In genomic region chr10:26738354-26738753, GRCh38 we compare ENCODE assay signal across 13 cellular contexts. TPM values are rescaled to one million over a fixed set of nuclear protein-coding genes. Genes with fewer than 3 reads are reported as not detected.
DNase-seq lines count a peak whose midpoint lies in the region; TF ChIP-seq lines count a peak whose summit lies in the region.
"Had no signal": no experiment of that assay in that cellular context is flagged by ENCODE, and none has a peak within 500 bp of the region (broad histone marks: within the 10 kb centered on the region; RNA-seq: fewer than 3 reads in every experiment).

No MANE protein-coding gene starts in this region.

- H3K27me3 ChIP-seq in SU-DHL-6 (ENCODE audit: low read length), result no peaks in the 10 kb centered on the region
- H3K27me3 ChIP-seq in effector memory CD4-positive, alpha-beta T cell (replicated peaks; ENCODE audit: control insufficient read depth, insufficient read depth, low read length, poor library complexity, severe bottlenecking), result no peaks in the 10 kb centered on the region
- no peaks in the 10 kb centered on the region for H3K27me3 ChIP-seq in neutrophil
- H3K27me3 ChIP-seq in tibial artery, result no peaks in the 10 kb centered on the region
- H3K27me3 ChIP-seq: heart left ventricle, pancreas had no signal

- H3K9ac ChIP-seq in SU-DHL-6 (ENCODE audit: low read length), result peak overlapping the region; percentile 20; the same call in 1 of the 2 replicates

- no peak overlapping the region for H2AFZ ChIP-seq in SU-DHL-6 (ENCODE audit: low read depth, low read length, severe bottlenecking)

- intact Hi-C loops in tibial artery (cut with DNase I; ENCODE audit: low total_unique reads), result no loop called here

- H3K9me3 ChIP-seq in SU-DHL-6 (ENCODE audit: insufficient read depth, low read length) (no peaks in the 10 kb centered on the region), neutrophil (no peaks in the 10 kb centered on the region), tibial artery (no peaks in the 10 kb centered on the region)
- H3K9me3 ChIP-seq in effector memory CD4-positive, alpha-beta T cell (ENCODE audit: control insufficient read depth, low read length), result no peaks in the 10 kb centered on the region
- H3K9me3 ChIP-seq: heart left ventricle, lower lobe of right lung, pancreas had no signal

- H3K36me3 ChIP-seq in SU-DHL-6 (ENCODE audit: low read length) (peaks cover 7% of the 10 kb centered on the region; the same call in 1 of the 2 replicates), neutrophil (peaks cover 31% of the 10 kb centered on the region), tibial artery (peaks cover 9 to 41% (median 30%) of the 10 kb centered on the region in 3 donors)
- H3K36me3 ChIP-seq in effector memory CD4-positive, alpha-beta T cell (ENCODE audit: control insufficient read depth, insufficient read depth, low read length), result peaks cover 8% of the 10 kb centered on the region

- no peak for TF ChIP-seq CTCF in SU-DHL-6 (IDR thresholded peaks at IDR 0.05; ENCODE audit: insufficient read depth, low read length, poor library complexity, severe bottlenecking)
- no peak for TF ChIP-seq CTCF in neutrophil (IDR thresholded peaks at IDR 0.05)
- TF ChIP-seq CTCF in tibial artery (IDR thresholded peaks at IDR 0.05), result no peak
- TF ChIP-seq CTCF in foreskin fibroblast (IDR thresholded peaks at IDR 0.05; ENCODE audit: low read depth, low read length), result no peak

- H3K27ac ChIP-seq in SU-DHL-6 (ENCODE audit: low read depth, low read length) (peak overlapping the region; percentile 88), neutrophil (peak overlapping the region; percentile 38), tibial artery (no peak overlapping the region)
- peak overlapping the region; percentile 28 for H3K27ac ChIP-seq in effector memory CD4-positive, alpha-beta T cell (ENCODE audit: insufficient read depth, low read length, poor library complexity, severe bottlenecking)

- peaks cover 59% of the 10 kb centered on the region for H3K36me3 Mint-ChIP-seq in activated CD4-positive, alpha-beta T cell treated with anti-CD3 and anti-CD28 coated beads, Interleukin-2, amount 10 ng/mL, durations not matched to agents 7 days and 5 days (ENCODE audit: low read depth)

- CTCF ChIA-PET in activated CD4-positive, alpha-beta T cell treated with anti-CD3 and anti-CD28 coated beads, Interleukin-2, amount 10 ng/mL, durations not matched to agents 7 days and 5 days (lab: Charles Lee), result no interaction called here

- DNase-seq in activated CD4-positive, alpha-beta T cell treated with anti-CD3 and anti-CD28 coated beads, Interleukin-2, amount 10 ng/mL, durations not matched to agents 7 days and 5 days, result no peak
- no peak for DNase-seq in activated CD4-positive, alpha-beta T cell treated with anti-CD3 and anti-CD28 coated beads for 1 hour
- DNase-seq in effector memory CD4-positive, alpha-beta T cell, result no peak
- DNase-seq in tibial artery (no peak), foreskin fibroblast (no peak)
- DNase-seq in activated CD8-positive, alpha-beta memory T cell treated with anti-CD3 and anti-CD28 coated beads, Interleukin-2, amount 50 U/mL, for 4 hours, result no peak
- DNase-seq: effector CD8-positive, alpha-beta T cell; heart left ventricle; lower lobe of right lung; NCI-H1436 treated with DMSO at 0.1 percent for 48 hours had no signal

- POLR2A ChIA-PET in activated CD4-positive, alpha-beta T cell treated with anti-CD3 and anti-CD28 coated beads, Interleukin-2, amount 10 ng/mL, durations not matched to agents 7 days and 5 days (lab: Charles Lee), result no interaction called here

- no peaks in the 10 kb centered on the region for H3K9me2 ChIP-seq in SU-DHL-6 (replicated peaks; ENCODE audit: insufficient read depth, low read length)

- no peaks in the 10 kb centered on the region for H3K79me2 ChIP-seq in SU-DHL-6 (ENCODE audit: insufficient read depth, low read length)

- no peaks in the 10 kb centered on the region for H3K9me3 Mint-ChIP-seq in activated CD4-positive, alpha-beta T cell treated with anti-CD3 and anti-CD28 coated beads, Interleukin-2, amount 10 ng/mL, durations not matched to agents 7 days and 5 days

- no peak overlapping the region for H3K4me3 ChIP-seq in SU-DHL-6 (ENCODE audit: insufficient read depth, low read length, poor library complexity, severe bottlenecking)
- no peak overlapping the region for H3K4me3 ChIP-seq in effector memory CD4-positive, alpha-beta T cell (ENCODE audit: insufficient read depth, low read depth, low read length, poor library complexity, severe bottlenecking)
- no peak overlapping the region for H3K4me3 ChIP-seq in neutrophil (ENCODE audit: low read depth in 1 of 2, low read length in 1 of 2)
- H3K4me3 ChIP-seq in tibial artery, result no peak overlapping the region
- H3K4me3 ChIP-seq in foreskin fibroblast (ENCODE audit: low read depth in 1 of 2, low read length in 2 of 2), result no peak overlapping the region
- H3K4me3 ChIP-seq: heart left ventricle, lower lobe of right lung, pancreas had no signal

- H3K27ac Mint-ChIP-seq in activated CD4-positive, alpha-beta T cell treated with anti-CD3 and anti-CD28 coated beads, Interleukin-2, amount 10 ng/mL, durations not matched to agents 7 days and 5 days, result peak overlapping the region; percentile 76

- H3K27me3 Mint-ChIP-seq in activated CD4-positive, alpha-beta T cell treated with anti-CD3 and anti-CD28 coated beads, Interleukin-2, amount 10 ng/mL, durations not matched to agents 7 days and 5 days, result no peaks in the 10 kb centered on the region

- H3F3A ChIP-seq in SU-DHL-6 (ENCODE audit: insufficient read depth), result peaks cover 58% of the 10 kb centered on the region

- H3K4me1 Mint-ChIP-seq in activated CD4-positive, alpha-beta T cell treated with anti-CD3 and anti-CD28 coated beads, Interleukin-2, amount 10 ng/mL, durations not matched to agents 7 days and 5 days, result peaks cover 50% of the 10 kb centered on the region

- H3K4me1 ChIP-seq in effector memory CD4-positive, alpha-beta T cell (ENCODE audit: control insufficient read depth, insufficient read depth, low read length, poor library complexity, severe bottlenecking), result peaks cover 3% of the 10 kb centered on the region
- peaks cover 0 to 4% of the 10 kb centered on the region in 2 experiments for H3K4me1 ChIP-seq in neutrophil (ENCODE audit: control insufficient read depth in 1 of 2, insufficient read depth in 1 of 2, low read depth in 1 of 2, low read length in 1 of 2)
- H3K4me1 ChIP-seq in tibial artery, result no peaks in the 10 kb centered on the region
- H3K4me1 ChIP-seq: lower lobe of right lung, pancreas had no signal

- no peak overlapping the region for H3K4me3 Mint-ChIP-seq in activated CD4-positive, alpha-beta T cell treated with anti-CD3 and anti-CD28 coated beads, Interleukin-2, amount 10 ng/mL, durations not matched to agents 7 days and 5 days

- H3K4me2 ChIP-seq in SU-DHL-6 (ENCODE audit: low read depth, low read length, poor library complexity, severe bottlenecking), result peak overlapping the region; percentile 50

- H4K20me1 ChIP-seq in SU-DHL-6 (ENCODE audit: low read depth, low read length), result no peaks in the 10 kb centered on the region

RNA-seq across cellular contexts. Expression of gene PDSS1, which starts 40.9 kb away (rescaled TPM):
- 10 to 100 TPM; 13.7 to 17.6 TPM for total RNA-seq in activated CD4-positive, alpha-beta T cell treated with anti-CD3 and anti-CD28 coated beads, Interleukin-2, amount 10 ng/mL, durations not matched to agents 7 days and 5 days

Comparison
In these comparisons a context has a peak if more than half of its experiments do, and no peak if none do; other contexts are left out.
1. H3K27ac ChIP-seq: peak in SU-DHL-6 (single experiment), effector memory CD4-positive, alpha-beta T cell (single experiment) and neutrophil (single experiment); none in tibial artery (0 of 2).